13 cellular contexts compared by ENCODE assay signal in genomic region chr21:44332383-44332782, GRCh38. TPM values are rescaled to one million over a fixed set of nuclear protein-coding genes. Genes with fewer than 3 reads are reported as not detected.
DNase-seq lines count a peak whose midpoint lies in the region; ATAC-seq, FAIRE-seq and TF ChIP-seq lines count a peak whose summit lies in the region.
"Had no signal": no experiment of that assay in that cellular context is flagged by ENCODE, and none has a peak within 500 bp of the region (broad histone marks: within the 10 kb centered on the region; RNA-seq: fewer than 3 reads in every experiment).

No MANE protein-coding gene starts in this region.

- H4K8ac ChIP-seq in IMR-90 (ENCODE audit: low read depth in 2 of 2, low read length in 2 of 2) (no peak overlapping the region), neuronal stem cell (ENCODE audit: low read depth, low read length) (peak overlapping the region; percentile 94)

- H3K4ac ChIP-seq in IMR-90 (ENCODE audit: low read depth, low read length) (no peak overlapping the region), neuronal stem cell (ENCODE audit: low read length) (peak overlapping the region; percentile 19)

- H3K27me3 ChIP-seq in IMR-90 (ENCODE audit: control insufficient read depth, insufficient read depth, low read length) (no peaks in the 10 kb centered on the region), neuronal stem cell (ENCODE audit: control insufficient read depth in 3 of 3, insufficient read depth in 3 of 3, low read depth in 1 of 3, low read length in 3 of 3) (peaks cover 0 to 2% (median 0%) of the 10 kb centered on the region in 3 experiments)

- no TSS peak for BruUV-seq in IMR-90 (replicated peaks; lab: Mats Ljungman, UMichigan)

- H2AK5ac ChIP-seq in IMR-90 (ENCODE audit: low read depth, low read length) (no peak overlapping the region), neuronal stem cell (ENCODE audit: low read depth, low read length) (peak overlapping the region; percentile 78)

- TF ChIP-seq CTCF in GM12873 (IDR thresholded peaks at IDR 0.05; ENCODE audit: insufficient read depth, low read depth, low read length, missing control alignments) (peak; percentile 3), IMR-90 (conservative IDR thresholded peaks at IDR 0.05; ENCODE audit: low read depth, low read length) (no peak), kidney (IDR thresholded peaks at IDR 0.05; ENCODE audit: borderline replicate concordance, extremely low read depth, insufficient read depth) (no peak)

- dilution Hi-C loops in IMR-90 (cut with HindIII; ENCODE audit: low sequenced_read_pairs, unreplicated experiment): no loop called here

- H2AFZ ChIP-seq in IMR-90 (replicated peaks; ENCODE audit: low read length, poor library complexity): peak overlapping the region; percentile 48
- H2AFZ ChIP-seq in neuronal stem cell (ENCODE audit: low read length): no peak overlapping the region

- no peaks in the 10 kb centered on the region for H3K9me3 ChIP-seq in IMR-90 (ENCODE audit: control insufficient read depth, insufficient read depth, low read length)
- no peaks in the 10 kb centered on the region for H3K9me3 ChIP-seq in neuronal stem cell (replicated peaks in 1 of 2; ENCODE audit: control insufficient read depth in 2 of 2, insufficient read depth in 1 of 2, low read depth in 1 of 2, low read length in 2 of 2)
- no peaks in the 10 kb centered on the region for H3K9me3 ChIP-seq in kidney (ENCODE audit: control insufficient read depth in 1 of 2, low read length in 2 of 2)

- no peaks in the 10 kb centered on the region for H3K79me1 ChIP-seq in IMR-90 (ENCODE audit: low read depth in 1 of 2, low read length in 2 of 2)
- peaks cover 5% of the 10 kb centered on the region for H3K79me1 ChIP-seq in neuronal stem cell (ENCODE audit: low read depth, low read length)

- H3K4me2 ChIP-seq in IMR-90 (ENCODE audit: low read depth, low read length) (no peak overlapping the region), neuronal stem cell (ENCODE audit: insufficient read depth, low read length, poor library complexity, severe bottlenecking) (no peak overlapping the region)

- no peak for ATAC-seq in IMR-90 (ENCODE audit: low read depth)

- no peak overlapping the region for H3K27ac ChIP-seq in IMR-90 (ENCODE audit: insufficient read depth, low read length)
- no peak overlapping the region for H3K27ac ChIP-seq in neuronal stem cell (replicated peaks; ENCODE audit: low read length)
- no peak overlapping the region for H3K27ac ChIP-seq in kidney (ENCODE audit: low read depth in 2 of 2, low read length in 2 of 2)

- no peak overlapping the region for H2BK20ac ChIP-seq in IMR-90 (ENCODE audit: low read depth, low read length)

- no peak for TF ChIP-seq RAD21 in IMR-90 (IDR thresholded peaks at IDR 0.05; ENCODE audit: low read length)

- CTCF ChIA-PET in IMR-90 (lab: Yijun Ruan, JAX): no interaction called here

- H3K36me3 ChIP-seq in IMR-90 (ENCODE audit: control insufficient read depth, insufficient read depth, low read length) (peaks cover 12% of the 10 kb centered on the region; the same call in 1 of the 2 replicates), neuronal stem cell (replicated peaks in 1 of 2; ENCODE audit: control insufficient read depth in 2 of 2, insufficient read depth in 2 of 2, low read length in 2 of 2) (peaks cover 13 to 14% of the 10 kb centered on the region in 2 donors), kidney (ENCODE audit: control insufficient read depth in 1 of 2, insufficient read depth in 2 of 2, low read length in 2 of 2) (peaks cover 2 to 8% of the 10 kb centered on the region in 2 donors)

- H2BK120ac ChIP-seq in IMR-90 (ENCODE audit: low read depth, low read length) (no peak overlapping the region), neuronal stem cell (ENCODE audit: low read depth, low read length) (no peak overlapping the region)

- H3K56ac ChIP-seq in IMR-90 (ENCODE audit: extremely low read depth, insufficient read depth, low read length): no peak overlapping the region

- no peak overlapping the region for H2BK12ac ChIP-seq in neuronal stem cell (ENCODE audit: low read length)

- peaks cover 11% of the 10 kb centered on the region for H4K20me1 ChIP-seq in IMR-90 (ENCODE audit: insufficient read depth, low read length)

- intact Hi-C loops in IMR-90 (cut with micrococcal nuclease): loop anchor here (10.0 kb wide), 1 partner anchor 152 kb away; no protein-coding TSS in a partner anchor
- intact Hi-C loops in kidney (cut with DNase I): no loop called here

- H3K18ac ChIP-seq in IMR-90 (ENCODE audit: low read depth, low read length) (no peak overlapping the region), neuronal stem cell (ENCODE audit: low read length) (no peak overlapping the region)

- H2BK5ac ChIP-seq in IMR-90 (ENCODE audit: low read depth, low read length, poor library complexity, severe bottlenecking): no peak overlapping the region
- H2BK5ac ChIP-seq in neuronal stem cell (ENCODE audit: low read length): no peak overlapping the region

- DNase-seq in IMR-90 (no peak), cerebellum (ENCODE audit: low spot score) (peak; percentile 52), neuronal stem cell (ENCODE audit: low spot score) (no peak), kidney (no peak), urothelium cell line (ENCODE audit: low spot score) (no peak)
- DNase-seq in activated CD8-positive, alpha-beta memory T cell treated with anti-CD3 and anti-CD28 coated beads, Interleukin-2, amount 50 U/mL, for 4 hours: no peak
- DNase-seq: DND-41, GDM1, HCEC 1CT, NCI-H774, Right ventricle myocardium superior had no signal

- no peak overlapping the region for H2BK15ac ChIP-seq in IMR-90 (ENCODE audit: low read depth, low read length)
- no peak overlapping the region for H2BK15ac ChIP-seq in neuronal stem cell (ENCODE audit: low read length)

- POLR2A ChIA-PET in IMR-90 (lab: Charles Lee; ENCODE audit: unreplicated experiment): no interaction called here

- WGBS in IMR-90 (ENCODE audit: extremely low coverage in 2 of 2, insufficient read length in 1 of 2), 2 experiments: 83% methylated on average over 7 of the region's 17 CpGs; no CpG with 5 or more reads in 1 of the 2 experiments
- no CpG with 5 or more reads among the region's 17 CpGs for WGBS in neuronal stem cell (ENCODE audit: extremely low coverage in 2 of 2, insufficient read length in 2 of 2, insufficient replicate concordance in 1 of 2), 2 donors

- no peaks in the 10 kb centered on the region for H3K9me1 ChIP-seq in IMR-90 (ENCODE audit: insufficient read depth, low read length)

- no peak for TF ChIP-seq POLR2A in IMR-90 (IDR thresholded peaks at IDR 0.05; ENCODE audit: low read depth, low read length)

- H3K9ac ChIP-seq in IMR-90 (ENCODE audit: low read depth, low read length) (no peak overlapping the region), neuronal stem cell (ENCODE audit: low read depth, low read length, poor library complexity) (no peak overlapping the region), kidney (ENCODE audit: low read length in 2 of 2) (no peak overlapping the region)

- FAIRE-seq in kidney (lab: Jason Lieb, UNC) (no peak), urothelium cell line (lab: Jason Lieb, UNC) (no peak)

- H2AK9ac ChIP-seq in IMR-90 (replicated peaks; ENCODE audit: low read depth, low read length, poor library complexity): no peak overlapping the region

- H3K14ac ChIP-seq in IMR-90 (replicated peaks; ENCODE audit: low read depth, low read length): no peak overlapping the region
- no peak overlapping the region for H3K14ac ChIP-seq in neuronal stem cell (ENCODE audit: low read length)

- H3K23ac ChIP-seq in IMR-90 (ENCODE audit: low read depth, low read length) (no peak overlapping the region), neuronal stem cell (ENCODE audit: low read depth, low read length, poor library complexity) (peak overlapping the region; percentile 43)

- in situ Hi-C loops in IMR-90 (cut with MboI; ENCODE audit: low sequenced_read_pairs): no loop called here

- H4K5ac ChIP-seq in IMR-90 (ENCODE audit: low read depth, low read length): no peak overlapping the region

- no peaks in the 10 kb centered on the region; the same call in 1 of the 2 replicates for H3K4me1 ChIP-seq in IMR-90 (ENCODE audit: control insufficient read depth, insufficient read depth, low read length)
- peaks cover 0 to 2% of the 10 kb centered on the region in 2 donors for H3K4me1 ChIP-seq in neuronal stem cell (ENCODE audit: control insufficient read depth in 2 of 2, insufficient read depth in 1 of 2, low read depth in 1 of 2, low read length in 2 of 2)
- peaks cover 0 to 4% of the 10 kb centered on the region in 2 donors for H3K4me1 ChIP-seq in kidney (ENCODE audit: control insufficient read depth in 1 of 2, insufficient read depth in 1 of 2, low read depth in 1 of 2, low read length in 2 of 2)

- no peak overlapping the region for H4K91ac ChIP-seq in IMR-90 (ENCODE audit: insufficient read depth, low read depth, low read length)
- peak overlapping the region; percentile 74 for H4K91ac ChIP-seq in neuronal stem cell (ENCODE audit: low read depth, low read length, poor library complexity)

- no peak overlapping the region for H3K4me3 ChIP-seq in IMR-90 (ENCODE audit: insufficient read depth, low read depth, low read length)
- H3K4me3 ChIP-seq in neuronal stem cell (ENCODE audit: low read length in 2 of 2): peak overlapping the region in 1 of 2 donors; percentile 27
- H3K4me3 ChIP-seq in kidney (ENCODE audit: low read length in 2 of 2): no peak overlapping the region

RNA-seq across cellular contexts. Expression of gene CFAP410, which starts 6.8 kb away (rescaled TPM):
- total RNA-seq in IMR-90 (2012; rRNA removed) (3.3 and 3.8 TPM in 2 replicates), cerebellum (9.3 TPM), kidney (23.3 TPM)
- polyA plus RNA-seq in IMR-90 (2012; rRNA removed) (10.3 and 12.4 TPM in 2 replicates), kidney (ENCODE audit: insufficient read depth, low read depth, low replicate concordance) (45.3 TPM)
- polyA plus RNA-seq in IMR-90 (2012; cell fraction: cytosol; rRNA removed): 18.3 and 20.2 TPM in 2 replicates
- 43.6 and 107 TPM in 2 replicates for polyA plus RNA-seq in IMR-90 (2012; cell fraction: nucleus; rRNA removed; ENCODE audit: low replicate concordance)
- 13.0 TPM for polyA plus RNA-seq in neuronal stem cell (2013, experiment 1 of 2)
- 12.0 TPM for polyA plus RNA-seq in neuronal stem cell (2013, experiment 2 of 2)

RNA-seq across cellular contexts. Expression of gene TRPM2, which starts 21.0 kb away (rescaled TPM):
- total RNA-seq in IMR-90 (2012; rRNA removed) (not detected in 2 replicates), cerebellum (4.0 TPM), kidney (11.5 TPM)
- polyA plus RNA-seq in IMR-90 (2012; rRNA removed) (not detected in 2 replicates), kidney (ENCODE audit: insufficient read depth, low read depth, low replicate concordance) (2.0 TPM)
- not detected in 2 replicates for polyA plus RNA-seq in IMR-90 (2012; cell fraction: cytosol; rRNA removed)
- polyA plus RNA-seq in IMR-90 (2012; cell fraction: nucleus; rRNA removed; ENCODE audit: low replicate concordance): 0.05 TPM in 1 of 2 replicates, not detected in the other
- 0.03 TPM for polyA plus RNA-seq in neuronal stem cell (2013, experiment 1 of 2)
- polyA plus RNA-seq in neuronal stem cell (2013, experiment 2 of 2): 0.03 TPM
- total RNA-seq: HT-29 had no signal

RNA-seq across cellular contexts. Expression of gene PFKL, which starts 32.5 kb away (rescaled TPM):
- total RNA-seq in IMR-90 (2012; rRNA removed) (100 and 103 TPM in 2 replicates), cerebellum (77.6 TPM), kidney (197 TPM)
- polyA plus RNA-seq in IMR-90 (2012; rRNA removed) (126 and 131 TPM in 2 replicates), kidney (ENCODE audit: insufficient read depth, low read depth, low replicate concordance) (155 TPM)
- 121 and 205 TPM in 2 replicates for polyA plus RNA-seq in IMR-90 (2012; cell fraction: cytosol; rRNA removed)
- 315 and 685 TPM in 2 replicates for polyA plus RNA-seq in IMR-90 (2012; cell fraction: nucleus; rRNA removed; ENCODE audit: low replicate concordance)
- polyA plus RNA-seq in neuronal stem cell (2013, experiment 1 of 2): 37.4 TPM
- 35.9 TPM for polyA plus RNA-seq in neuronal stem cell (2013, experiment 2 of 2)

RNA-seq across cellular contexts. Expression of gene AIRE, which starts 46.7 kb away (rescaled TPM):
- total RNA-seq in IMR-90 (2012; rRNA removed) (not detected in 2 replicates), cerebellum (0.09 TPM), kidney (0.25 TPM)
- polyA plus RNA-seq in IMR-90 (2012; rRNA removed) (0.03 and 0.05 TPM in 2 replicates), kidney (ENCODE audit: insufficient read depth, low read depth, low replicate concordance) (0.09 TPM)
- not detected in 2 replicates for polyA plus RNA-seq in IMR-90 (2012; cell fraction: cytosol; rRNA removed)
- polyA plus RNA-seq in IMR-90 (2012; cell fraction: nucleus; rRNA removed; ENCODE audit: low replicate concordance): 0.54 and 0.91 TPM in 2 replicates
- not detected for polyA plus RNA-seq in neuronal stem cell (2013, experiment 1 of 2)
- not detected for polyA plus RNA-seq in neuronal stem cell (2013, experiment 2 of 2)
- total RNA-seq: HT-29, Right ventricle myocardium superior had no signal
